9 cellular contexts compared by ENCODE assay signal in genomic region chr19:40803857-40804782, GRCh38. TPM values are rescaled to one million over a fixed set of nuclear protein-coding genes. Genes with fewer than 3 reads are reported as not detected.
DNase-seq lines count a peak whose midpoint lies in the region; ATAC-seq and TF ChIP-seq lines count a peak whose summit lies in the region.
"Had no signal": no experiment of that assay in that cellular context is flagged by ENCODE, and none has a peak within 500 bp of the region (broad histone marks: within the 10 kb centered on the region; RNA-seq: fewer than 3 reads in every experiment).

No MANE protein-coding gene starts in this region.

- no peaks in the 10 kb centered on the region; the same call in 1 of the 2 replicates for H3K27me3 Mint-ChIP-seq in WTC11 (ENCODE audit: low read depth)
- peaks cover 19% of the 10 kb centered on the region for H3K27me3 Mint-ChIP-seq in endothelial cell (ENCODE audit: unreplicated experiment)

- H3K9me3 ChIP-seq in parathyroid adenoma (ENCODE audit: control insufficient read depth, low read length), result no peaks in the 10 kb centered on the region

- peak overlapping the region; percentile 52 for H3K27ac ChIP-seq in parathyroid adenoma

- no peaks in the 10 kb centered on the region for H3K36me3 ChIP-seq in parathyroid adenoma (ENCODE audit: control insufficient read depth, insufficient read depth, low read length)

- DNase-seq in WTC11 (ENCODE audit: low spot score) (no peak), endothelial cell (ENCODE audit: low spot score) (no peak), NCI-H1930 (lab: John Stamatoyannopoulos, UW) (no peak), NCI-H2171 treated with DMSO at 0.1 percent for 48 hours (lab: John Stamatoyannopoulos, UW) (no peak), NCI-H2107 treated with DMSO at 0.1 percent for 48 hours (lab: John Stamatoyannopoulos, UW; ENCODE audit: unreplicated experiment) (no peak)

- no peak overlapping the region for H3K9ac ChIP-seq in parathyroid adenoma

- H3K4me1 Mint-ChIP-seq in WTC11 (peaks cover 74% of the 10 kb centered on the region), endothelial cell (ENCODE audit: unreplicated experiment) (peaks cover 78% of the 10 kb centered on the region)

- POLR2A ChIA-PET in WTC11 (lab: Charles Lee), result interaction anchor here (0.7 to 3.6 kb wide), 3 partner anchors 26 to 87 kb away, joined by 3 to 25 read pairs (median 3); partner anchors contain the start of genes COQ8B, ITPKC and RAB4B

- H2AFZ ChIP-seq in parathyroid adenoma, result no peak overlapping the region

- H3K4me3 ChIP-seq in parathyroid adenoma (ENCODE audit: low read depth, low read length), result peak overlapping the region; percentile 8

- ATAC-seq in HG03135 (IDR thresholded peaks at IDR 0.05; ENCODE audit: unreplicated experiment) (peak; percentile 32), WTC11 (no peak), GM18873 (IDR thresholded peaks at IDR 0.05; ENCODE audit: low FRiP score, unreplicated experiment) (no peak)

- H3K27ac Mint-ChIP-seq in WTC11, result peak overlapping the region; percentile 95
- H3K27ac Mint-ChIP-seq in endothelial cell (ENCODE audit: unreplicated experiment), result peak overlapping the region; percentile 85

- H3K9me3 Mint-ChIP-seq in WTC11 (no peaks in the 10 kb centered on the region), endothelial cell (ENCODE audit: unreplicated experiment) (no peaks in the 10 kb centered on the region)

- CTCF ChIA-PET in WTC11 (lab: Charles Lee), result interaction anchor here (0.6 to 4.8 kb wide), 3 partner anchors 15 to 142 kb away, joined by 3 to 71 read pairs (median 13); partner anchors contain the start of genes MIA and RAB4B

- H3K4me3 Mint-ChIP-seq in WTC11 (peak overlapping the region; percentile 22), endothelial cell (ENCODE audit: unreplicated experiment) (peak overlapping the region; percentile 52)

- H3K4me1 ChIP-seq in parathyroid adenoma, result peaks cover 46% of the 10 kb centered on the region

- TF ChIP-seq CTCF in WTC11 (IDR thresholded peaks at IDR 0.05) (no peak), endothelial cell (IDR thresholded peaks at IDR 0.05; ENCODE audit: unreplicated experiment) (no peak), parathyroid adenoma (IDR thresholded peaks at IDR 0.05) (no peak)

- H3K27me3 ChIP-seq in parathyroid adenoma (ENCODE audit: control insufficient read depth, insufficient read depth, low read length), result no peaks in the 10 kb centered on the region

- H3K4me2 ChIP-seq in parathyroid adenoma (ENCODE audit: low read length), result peak overlapping the region; percentile 18

- H3K36me3 Mint-ChIP-seq in WTC11 (peaks cover 20% of the 10 kb centered on the region), endothelial cell (ENCODE audit: low read depth, unreplicated experiment) (peaks cover 32% of the 10 kb centered on the region)

- peaks cover 8% of the 10 kb centered on the region for H3K79me2 ChIP-seq in parathyroid adenoma

TF ChIP-seq in WTC11, 78 proteins besides CTCF, POLR2A, EP300 and RAD21:
- TF ChIP-seq ZNF396 (CRISPR knock-in tag; IDR thresholded peaks at IDR 0.05; ENCODE audit: borderline replicate concordance) (no peak), ZNF121 (CRISPR knock-in tag; IDR thresholded peaks at IDR 0.05) (no peak), TCF7 (CRISPR knock-in tag; IDR thresholded peaks at IDR 0.05; ENCODE audit: low read depth) (no peak), SP1 (CRISPR knock-in tag; conservative IDR thresholded peaks at IDR 0.05) (no peak), NFYB (CRISPR knock-in tag; conservative IDR thresholded peaks at IDR 0.05; ENCODE audit: low read depth) (no peak), CREB1 (CRISPR knock-in tag; IDR thresholded peaks at IDR 0.05) (no peak), RELA (CRISPR knock-in tag; IDR thresholded peaks at IDR 0.05; ENCODE audit: borderline replicate concordance) (no peak), ZSCAN18 (CRISPR knock-in tag; IDR thresholded peaks at IDR 0.05) (no peak), CREM (CRISPR knock-in tag; IDR thresholded peaks at IDR 0.05) (no peak), CDX4 (CRISPR knock-in tag; IDR thresholded peaks at IDR 0.05; ENCODE audit: borderline replicate concordance) (no peak), ZNF263 (CRISPR knock-in tag; IDR thresholded peaks at IDR 0.05; ENCODE audit: low read depth) (no peak), MAX (CRISPR knock-in tag; IDR thresholded peaks at IDR 0.05) (no peak)
- TF ChIP-seq, protein P1, sequence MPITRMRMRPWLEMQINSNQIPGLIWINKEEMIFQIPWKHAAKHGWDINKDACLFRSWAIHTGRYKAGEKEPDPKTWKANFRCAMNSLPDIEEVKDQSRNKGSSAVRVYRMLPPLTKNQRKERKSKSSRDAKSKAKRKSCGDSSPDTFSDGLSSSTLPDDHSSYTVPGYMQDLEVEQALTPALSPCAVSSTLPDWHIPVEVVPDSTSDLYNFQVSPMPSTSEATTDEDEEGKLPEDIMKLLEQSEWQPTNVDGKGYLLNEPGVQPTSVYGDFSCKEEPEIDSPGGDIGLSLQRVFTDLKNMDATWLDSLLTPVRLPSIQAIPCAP (CRISPR knock-in tag; IDR thresholded peaks at IDR 0.05), result no peak
- TF ChIP-seq, protein P2, sequence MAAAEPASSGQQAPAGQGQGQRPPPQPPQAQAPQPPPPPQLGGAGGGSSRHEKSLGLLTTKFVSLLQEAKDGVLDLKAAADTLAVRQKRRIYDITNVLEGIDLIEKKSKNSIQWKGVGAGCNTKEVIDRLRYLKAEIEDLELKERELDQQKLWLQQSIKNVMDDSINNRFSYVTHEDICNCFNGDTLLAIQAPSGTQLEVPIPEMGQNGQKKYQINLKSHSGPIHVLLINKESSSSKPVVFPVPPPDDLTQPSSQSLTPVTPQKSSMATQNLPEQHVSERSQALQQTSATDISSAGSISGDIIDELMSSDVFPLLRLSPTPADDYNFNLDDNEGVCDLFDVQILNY (CRISPR knock-in tag; IDR thresholded peaks at IDR 0.05), result no peak
- TF ChIP-seq, protein P3, sequence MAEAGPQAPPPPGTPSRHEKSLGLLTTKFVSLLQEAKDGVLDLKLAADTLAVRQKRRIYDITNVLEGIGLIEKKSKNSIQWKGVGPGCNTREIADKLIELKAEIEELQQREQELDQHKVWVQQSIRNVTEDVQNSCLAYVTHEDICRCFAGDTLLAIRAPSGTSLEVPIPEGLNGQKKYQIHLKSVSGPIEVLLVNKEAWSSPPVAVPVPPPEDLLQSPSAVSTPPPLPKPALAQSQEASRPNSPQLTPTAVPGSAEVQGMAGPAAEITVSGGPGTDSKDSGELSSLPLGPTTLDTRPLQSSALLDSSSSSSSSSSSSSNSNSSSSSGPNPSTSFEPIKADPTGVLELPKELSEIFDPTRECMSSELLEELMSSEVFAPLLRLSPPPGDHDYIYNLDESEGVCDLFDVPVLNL (CRISPR knock-in tag; IDR thresholded peaks at IDR 0.05; ENCODE audit: borderline replicate concordance, low read depth), result no peak
- TF ChIP-seq, protein P4, sequence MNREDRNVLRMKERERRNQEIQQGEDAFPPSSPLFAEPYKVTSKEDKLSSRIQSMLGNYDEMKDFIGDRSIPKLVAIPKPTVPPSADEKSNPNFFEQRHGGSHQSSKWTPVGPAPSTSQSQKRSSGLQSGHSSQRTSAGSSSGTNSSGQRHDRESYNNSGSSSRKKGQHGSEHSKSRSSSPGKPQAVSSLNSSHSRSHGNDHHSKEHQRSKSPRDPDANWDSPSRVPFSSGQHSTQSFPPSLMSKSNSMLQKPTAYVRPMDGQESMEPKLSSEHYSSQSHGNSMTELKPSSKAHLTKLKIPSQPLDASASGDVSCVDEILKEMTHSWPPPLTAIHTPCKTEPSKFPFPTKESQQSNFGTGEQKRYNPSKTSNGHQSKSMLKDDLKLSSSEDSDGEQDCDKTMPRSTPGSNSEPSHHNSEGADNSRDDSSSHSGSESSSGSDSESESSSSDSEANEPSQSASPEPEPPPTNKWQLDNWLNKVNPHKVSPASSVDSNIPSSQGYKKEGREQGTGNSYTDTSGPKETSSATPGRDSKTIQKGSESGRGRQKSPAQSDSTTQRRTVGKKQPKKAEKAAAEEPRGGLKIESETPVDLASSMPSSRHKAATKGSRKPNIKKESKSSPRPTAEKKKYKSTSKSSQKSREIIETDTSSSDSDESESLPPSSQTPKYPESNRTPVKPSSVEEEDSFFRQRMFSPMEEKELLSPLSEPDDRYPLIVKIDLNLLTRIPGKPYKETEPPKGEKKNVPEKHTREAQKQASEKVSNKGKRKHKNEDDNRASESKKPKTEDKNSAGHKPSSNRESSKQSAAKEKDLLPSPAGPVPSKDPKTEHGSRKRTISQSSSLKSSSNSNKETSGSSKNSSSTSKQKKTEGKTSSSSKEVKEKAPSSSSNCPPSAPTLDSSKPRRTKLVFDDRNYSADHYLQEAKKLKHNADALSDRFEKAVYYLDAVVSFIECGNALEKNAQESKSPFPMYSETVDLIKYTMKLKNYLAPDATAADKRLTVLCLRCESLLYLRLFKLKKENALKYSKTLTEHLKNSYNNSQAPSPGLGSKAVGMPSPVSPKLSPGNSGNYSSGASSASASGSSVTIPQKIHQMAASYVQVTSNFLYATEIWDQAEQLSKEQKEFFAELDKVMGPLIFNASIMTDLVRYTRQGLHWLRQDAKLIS (CRISPR knock-in tag; IDR thresholded peaks at IDR 0.05; ENCODE audit: borderline replicate concordance), result no peak
TF ChIP-seq in WTC11: peak in this region for 0.

RNA-seq across cellular contexts. Expression of gene EGLN2, which starts 5.1 kb away (rescaled TPM):
- total RNA-seq in WTC11 (2021) (97.7 to 106 TPM (median 102 TPM) in 3 replicates), endothelial cell (ENCODE audit: unreplicated experiment) (146 TPM)

RNA-seq across cellular contexts. Expression of gene RAB4B, which starts 26.1 kb away (rescaled TPM):
- total RNA-seq in WTC11 (2021) (29.7 to 34.1 TPM (median 30.5 TPM) in 3 replicates), endothelial cell (ENCODE audit: unreplicated experiment) (29.2 TPM)

RNA-seq across cellular contexts. Expression of gene MIA, which starts 28.8 kb away (rescaled TPM):
- not detected in 3 replicates for total RNA-seq in WTC11 (2021)
- not detected for total RNA-seq in endothelial cell (ENCODE audit: unreplicated experiment)
- total RNA-seq: renal cortical epithelial cell had no signal

RNA-seq across cellular contexts. Expression of gene CYP2A6, which starts 46.1 kb away (rescaled TPM):
- total RNA-seq in WTC11 (2021) (0.25 to 0.80 TPM (median 0.28 TPM) in 3 replicates), endothelial cell (ENCODE audit: unreplicated experiment) (not detected)
- total RNA-seq: renal cortical epithelial cell had no signal

RNA-seq across cellular contexts. Expression of gene SNRPA, which starts 53.1 kb away (rescaled TPM):
- 215 to 227 TPM (median 218 TPM) in 3 replicates for total RNA-seq in WTC11 (2021)
- 101 TPM for total RNA-seq in endothelial cell (ENCODE audit: unreplicated experiment)
